Comparison of ENCODE assay signal across 1 cellular context in genomic region chr5:82150562-82150961, GRCh38.
TF ChIP-seq lines count a peak whose summit lies in the region.

No MANE protein-coding gene starts in this region.

TF ChIP-seq in H1, 55 proteins besides CTCF, POLR2A, EP300 and RAD21:
- TF ChIP-seq PHF8 (conservative IDR thresholded peaks at IDR 0.05; ENCODE audit: low read depth, low read length) (no peak), KDM1A (IDR thresholded peaks at IDR 0.05; ENCODE audit: borderline replicate concordance, low read length) (no peak), JUND (IDR thresholded peaks at IDR 0.05; ENCODE audit: low read length) (no peak), POU5F1 (IDR thresholded peaks at IDR 0.05; ENCODE audit: low read depth, low read length) (no peak), RXRA (IDR thresholded peaks at IDR 0.05; ENCODE audit: insufficient read depth, low read depth, low read length) (no peak), FOSL1 (IDR thresholded peaks at IDR 0.05; ENCODE audit: insufficient read depth, low read depth, low read length) (no peak), CBX5 (IDR thresholded peaks at IDR 0.05; ENCODE audit: low read depth, low read length) (no peak), SIX5 (IDR thresholded peaks at IDR 0.05; ENCODE audit: low read depth, low read length) (no peak)
